8 cellular contexts compared by ENCODE assay signal in the genomic region with DNA sequence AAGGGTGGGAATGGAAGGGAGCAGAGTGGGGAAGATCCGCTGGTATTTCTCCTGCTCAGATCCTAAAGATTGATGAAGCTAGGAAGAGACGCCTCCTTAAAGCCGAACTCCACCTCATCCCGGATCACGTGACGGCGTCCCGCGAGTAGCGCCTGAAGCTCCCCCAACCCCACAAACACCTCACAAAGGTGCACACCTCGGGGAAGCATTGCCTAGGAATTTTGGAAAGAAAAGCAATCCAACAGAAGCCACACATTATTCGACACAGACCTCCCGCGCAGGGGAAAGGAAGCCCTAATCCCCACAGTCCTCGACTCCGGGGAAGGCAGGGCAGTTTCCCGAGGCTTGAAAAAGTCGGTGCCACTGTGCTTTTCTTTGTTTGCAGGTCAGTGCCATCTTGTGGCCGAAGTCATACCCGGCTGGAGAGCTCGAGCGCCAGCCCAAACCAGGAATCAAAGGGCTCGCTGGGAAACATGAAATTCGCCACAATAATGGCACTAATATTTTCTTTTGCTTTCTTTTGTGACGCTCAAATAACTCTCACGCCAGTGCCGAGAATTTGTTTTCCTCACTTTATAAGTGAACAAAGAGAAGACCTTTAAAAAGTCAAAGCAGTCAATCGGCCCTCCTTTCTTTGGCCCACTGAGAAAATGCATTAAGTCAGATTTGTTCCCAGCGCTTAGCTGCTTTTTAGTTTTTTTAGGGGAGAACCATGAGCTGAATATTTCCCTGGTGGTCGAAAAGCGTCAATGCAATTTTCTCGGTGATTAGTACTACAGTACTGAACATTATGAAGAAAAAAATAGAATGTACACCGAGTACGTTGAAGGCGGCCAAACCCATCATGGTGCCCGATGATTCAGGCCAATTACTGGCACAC. TPM values are rescaled to one million over a fixed set of nuclear protein-coding genes. Genes with fewer than 3 reads are reported as not detected.
DNase-seq lines count a peak whose midpoint lies in the region; ATAC-seq and TF ChIP-seq lines count a peak whose summit lies in the region.

A gene (minus strand): TSS at position 71 of the 880 bp plus-strand sequence. CDS start 6,042 bp downstream, outside the sequence.

- H3K9ac ChIP-seq in muscle layer of colon (ENCODE audit: low read length): peak within 1 kb of the TSS; percentile 14

- ATAC-seq in GM18861 (IDR thresholded peaks at IDR 0.05; ENCODE audit: unreplicated experiment) (peak; percentile 74), HG03039 (IDR thresholded peaks at IDR 0.05; ENCODE audit: unreplicated experiment) (peak; percentile 80)

- H3K27ac ChIP-seq in muscle layer of colon (ENCODE audit: low read depth, low read length) (no peak within 1 kb of the TSS), thymus (ENCODE audit: low read depth) (no peak within 1 kb of the TSS)

- H3K4me3 ChIP-seq in fibroblast of mammary gland (ENCODE audit: control insufficient read depth, low read depth, low read length) (peak within 1 kb of the TSS; percentile 54), muscle layer of colon (ENCODE audit: low read depth in 1 of 2, low read length in 2 of 2) (peak within 1 kb of the TSS; percentile 24 to 94), thymus (ENCODE audit: low read length) (peak within 1 kb of the TSS; percentile 1)

- peaks cover 3 to 13% of the 10 kb centered on the region in 2 donors for H3K27me3 ChIP-seq in muscle layer of colon (ENCODE audit: control insufficient read depth in 1 of 2, insufficient read depth in 2 of 2, low read length in 2 of 2)
- peaks cover 26% of the 10 kb centered on the region for H3K27me3 ChIP-seq in thymus (ENCODE audit: control insufficient read depth, insufficient read depth)

- DNase-seq in AG09319 (ENCODE audit: extremely low read depth, low read depth): peak; percentile 51
- DNase-seq in NCI-H226: peak; percentile 54
- peak; percentile 57 for DNase-seq in activated CD8-positive, alpha-beta memory T cell treated with anti-CD3 and anti-CD28 coated beads, Interleukin-2, amount 50 U/mL, for 48 hours
- peak; percentile 77 for DNase-seq in fibroblast of mammary gland (ENCODE audit: low read depth)

- H3K36me3 ChIP-seq in muscle layer of colon (ENCODE audit: insufficient read depth, low read length) (no peaks in the 10 kb centered on the region), thymus (ENCODE audit: control insufficient read depth, insufficient read depth) (no peaks in the 10 kb centered on the region)

- H3K9me3 ChIP-seq in muscle layer of colon (ENCODE audit: low read length): no peaks in the 10 kb centered on the region
- H3K9me3 ChIP-seq in thymus (ENCODE audit: control insufficient read depth): no peaks in the 10 kb centered on the region

- TF ChIP-seq CTCF in AG09319 (IDR thresholded peaks at IDR 0.05; ENCODE audit: low read depth, low read length) (peak; percentile 88), fibroblast of mammary gland (conservative IDR thresholded peaks at IDR 0.05; ENCODE audit: control insufficient read depth, insufficient read depth, low read depth, low read length) (peak; percentile 69)

- H3K4me1 ChIP-seq in muscle layer of colon (ENCODE audit: insufficient read depth, low read length) (peaks cover 3% of the 10 kb centered on the region), thymus (ENCODE audit: control insufficient read depth, insufficient read depth, low read length) (no peaks in the 10 kb centered on the region)

- 13% methylated on average over 36 of the region's 36 CpGs for WGBS in thymus

RNA-seq across cellular contexts. Expression of the gene that starts here (rescaled TPM):
- 2.2 TPM for polyA plus RNA-seq in thymus

Comparison
In these comparisons a context has a peak if more than half of its experiments do, and no peak if none do; other contexts are left out.
1. H3K4me3 ChIP-seq: peak in every context shown above with its lines; median percentile 59 in muscle layer of colon; 54 in fibroblast of mammary gland; 1 in thymus.